In genomic region chr11:3193373-3194015, GRCh38 we compare ENCODE assay signal across 1 cellular context.
TF ChIP-seq lines count a peak whose summit lies in the region.

No MANE protein-coding gene starts in this region.

TF ChIP-seq in IMR-90, 13 proteins besides CTCF, POLR2A, EP300 and RAD21:
- TF ChIP-seq RFX5 (IDR thresholded peaks at IDR 0.05; ENCODE audit: low read depth, low read length), result no peak
- no peak for TF ChIP-seq ELK1 (IDR thresholded peaks at IDR 0.05; ENCODE audit: borderline replicate concordance, low read depth, low read length)
- TF ChIP-seq RCOR1 (IDR thresholded peaks at IDR 0.05; ENCODE audit: insufficient replicate concordance, low read length), result no peak
- TF ChIP-seq SMC3 (IDR thresholded peaks at IDR 0.05; ENCODE audit: low read depth, low read length), result no peak
TF ChIP-seq in IMR-90: peak in this region for 0.
